In the genomic region with DNA sequence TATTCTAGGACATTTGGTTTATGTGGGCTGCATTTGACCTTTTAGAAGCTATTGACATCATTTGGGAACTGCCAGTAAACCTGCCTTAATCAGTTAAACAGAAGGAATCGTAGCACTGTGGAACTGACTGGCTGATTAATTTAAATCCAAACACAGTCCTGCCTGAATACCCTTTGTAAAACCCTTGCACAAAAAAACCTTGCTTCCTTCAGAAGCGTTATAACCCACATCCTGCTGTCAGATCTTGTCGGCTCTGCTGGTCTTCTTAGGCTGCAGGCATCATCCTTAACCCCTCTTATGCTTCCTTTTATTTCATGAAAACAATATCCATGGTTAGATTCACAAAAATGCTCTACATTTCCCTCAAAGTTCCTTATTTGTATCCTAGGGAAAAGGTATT, we compare ENCODE assay signal across 10 cellular contexts. TPM values are rescaled to one million over a fixed set of nuclear protein-coding genes. Genes with fewer than 3 reads are reported as not detected.
DNase-seq lines count a peak whose midpoint lies in the region; ATAC-seq and TF ChIP-seq lines count a peak whose summit lies in the region.
"Had no signal": no experiment of that assay in that cellular context is flagged by ENCODE, and none has a peak within 500 bp of the region (broad histone marks: within the 10 kb centered on the region; RNA-seq: fewer than 3 reads in every experiment).

No MANE protein-coding gene starts in this region.

- peak overlapping the region; percentile 27 for H3K27ac Mint-ChIP-seq in activated naive CD8-positive, alpha-beta T cell treated with anti-CD3 and anti-CD28 coated beads for 36 hours
- H3K27ac Mint-ChIP-seq in stimulated activated naive CD8-positive, alpha-beta T cell treated with anti-CD3 and anti-CD28 coated beads, Interleukin-15, Interleukin-2, amounts not matched to agents 100 ng/mL and 50 ng/mL, for 24 hours: no peak overlapping the region

- no peak for TF ChIP-seq CTCF in right atrium auricular region (IDR thresholded peaks at IDR 0.05)
- TF ChIP-seq CTCF in gastrocnemius medialis (IDR thresholded peaks at IDR 0.05 in 4 of 5, conservative IDR thresholded peaks at IDR 0.05 in 1 of 5): no peak

- DNase-seq in right atrium auricular region (ENCODE audit: low spot score) (no peak), left cardiac atrium (no peak), gastrocnemius medialis (no peak), NCI-H2029 treated with DMSO at 0.1 percent for 48 hours (lab: John Stamatoyannopoulos, UW) (no peak), NCI-H446 (lab: John Stamatoyannopoulos, UW) (no peak)
- peak; percentile 4 for DNase-seq in activated naive CD8-positive, alpha-beta T cell treated with anti-CD3 and anti-CD28 coated beads for 36 hours
- DNase-seq: mammary epithelial cell, NCI-H2171 had no signal

- TF ChIP-seq POLR2A in gastrocnemius medialis (IDR thresholded peaks at IDR 0.05): no peak

- H3K27me3 ChIP-seq in right atrium auricular region (no peaks in the 10 kb centered on the region), gastrocnemius medialis (no peaks in the 10 kb centered on the region)

- H3K9me3 ChIP-seq in right atrium auricular region: no peaks in the 10 kb centered on the region
- H3K9me3 ChIP-seq in gastrocnemius medialis: no peaks in the 10 kb centered on the region

- intact Hi-C loops in left cardiac atrium (cut with DNase I) (no loop called here), gastrocnemius medialis (cut with DNase I; ENCODE audit: low total_unique reads) (no loop called here)

- no peaks in the 10 kb centered on the region for H3K27me3 Mint-ChIP-seq in activated naive CD8-positive, alpha-beta T cell treated with anti-CD3 and anti-CD28 coated beads for 36 hours
- no peaks in the 10 kb centered on the region for H3K27me3 Mint-ChIP-seq in stimulated activated naive CD8-positive, alpha-beta T cell treated with anti-CD3 and anti-CD28 coated beads, Interleukin-15, Interleukin-2, amounts not matched to agents 100 ng/mL and 50 ng/mL, for 24 hours

- peaks cover 38% of the 10 kb centered on the region for H3K4me1 Mint-ChIP-seq in activated naive CD8-positive, alpha-beta T cell treated with anti-CD3 and anti-CD28 coated beads for 36 hours
- peaks cover 43% of the 10 kb centered on the region for H3K4me1 Mint-ChIP-seq in stimulated activated naive CD8-positive, alpha-beta T cell treated with anti-CD3 and anti-CD28 coated beads, Interleukin-15, Interleukin-2, amounts not matched to agents 100 ng/mL and 50 ng/mL, for 24 hours (ENCODE audit: low read depth)

- peaks cover 2% of the 10 kb centered on the region for H3K36me3 Mint-ChIP-seq in activated naive CD8-positive, alpha-beta T cell treated with anti-CD3 and anti-CD28 coated beads for 36 hours
- peaks cover 22% of the 10 kb centered on the region for H3K36me3 Mint-ChIP-seq in stimulated activated naive CD8-positive, alpha-beta T cell treated with anti-CD3 and anti-CD28 coated beads, Interleukin-15, Interleukin-2, amounts not matched to agents 100 ng/mL and 50 ng/mL, for 24 hours (ENCODE audit: low read depth)

- no peak for ATAC-seq in left cardiac atrium
- peak; percentile 66 for ATAC-seq in HG03457 (IDR thresholded peaks at IDR 0.05; ENCODE audit: unreplicated experiment)
- no peak for ATAC-seq in gastrocnemius medialis

- H3K36me3 ChIP-seq in right atrium auricular region (no peaks in the 10 kb centered on the region), gastrocnemius medialis (no peaks in the 10 kb centered on the region)

- in situ Hi-C loops in gastrocnemius medialis (cut with MboI; ENCODE audit: low sequenced_read_pairs in 4 of 4): no loop called here

- H3K4me3 Mint-ChIP-seq in activated naive CD8-positive, alpha-beta T cell treated with anti-CD3 and anti-CD28 coated beads for 36 hours: peak overlapping the region; percentile 22
- peak overlapping the region; percentile 61 for H3K4me3 Mint-ChIP-seq in stimulated activated naive CD8-positive, alpha-beta T cell treated with anti-CD3 and anti-CD28 coated beads, Interleukin-15, Interleukin-2, amounts not matched to agents 100 ng/mL and 50 ng/mL, for 24 hours

- H3K27ac ChIP-seq in right atrium auricular region (peak overlapping the region; percentile 37 to 77), gastrocnemius medialis (no peak overlapping the region)

- H3K4me1 ChIP-seq in right atrium auricular region (peaks cover 0 to 61% of the 10 kb centered on the region in 2 donors), gastrocnemius medialis (peaks cover 54 to 58% of the 10 kb centered on the region in 2 donors)

- no peaks in the 10 kb centered on the region for H3K9me3 Mint-ChIP-seq in activated naive CD8-positive, alpha-beta T cell treated with anti-CD3 and anti-CD28 coated beads for 36 hours
- no peaks in the 10 kb centered on the region for H3K9me3 Mint-ChIP-seq in stimulated activated naive CD8-positive, alpha-beta T cell treated with anti-CD3 and anti-CD28 coated beads, Interleukin-15, Interleukin-2, amounts not matched to agents 100 ng/mL and 50 ng/mL, for 24 hours

- H3K4me3 ChIP-seq in right atrium auricular region (no peak overlapping the region), gastrocnemius medialis (no peak overlapping the region)

RNA-seq across cellular contexts. Expression of a gene that starts 46.3 kb away (rescaled TPM):
- total RNA-seq in right atrium auricular region (1,000 to 10,000 TPM; 2,512 to 4,531 TPM), left cardiac atrium (1,000 to 10,000 TPM; 2,389 to 3,652 TPM), gastrocnemius medialis (100 to 1,000 TPM; 102 to 210 (median 172) TPM)
- total RNA-seq in activated naive CD8-positive, alpha-beta T cell treated with anti-CD3 and anti-CD28 coated beads for 36 hours: 10 to 100 TPM; 42.0 to 54.0 TPM

Comparison
In these comparisons a context has a peak if more than half of its experiments do, and no peak if none do; other contexts are left out.
1. H3K27ac ChIP-seq: peak in right atrium auricular region (2 of 2); none in gastrocnemius medialis (0 of 4).
2. RNA of a gene that starts 46.3 kb away (total RNA-seq): 2,512 to 4,531 TPM in right atrium auricular region and 2,389 to 3,652 TPM in left cardiac atrium; 102 to 210 TPM in gastrocnemius medialis and 42.0 to 54.0 TPM in activated naive CD8-positive, alpha-beta T cell treated with anti-CD3 and anti-CD28 coated beads for 36 hours; every median in the first group is over 10 times any median in the second.